ENCODE assay signal across 1 cellular context in the genomic region with DNA sequence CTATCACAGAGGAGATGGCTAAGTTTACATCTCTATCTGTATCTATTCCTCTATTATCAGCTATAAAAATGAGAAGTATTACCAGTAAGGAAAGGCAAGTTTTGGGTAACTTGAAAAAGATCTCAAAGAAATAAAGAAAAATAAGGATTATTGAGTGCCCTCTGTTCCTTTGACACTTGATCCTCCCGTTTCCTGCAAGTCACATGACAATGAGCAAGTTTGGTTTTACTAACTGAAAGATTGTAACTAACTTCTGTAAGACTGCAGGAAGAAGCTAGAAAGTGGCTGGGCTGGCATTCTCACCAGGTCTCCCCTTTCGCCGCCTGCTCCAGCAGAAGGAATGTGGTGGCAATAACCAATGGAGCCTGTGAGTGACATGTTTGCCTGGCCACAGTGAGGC.
TF ChIP-seq lines count a peak whose summit lies in the region.

No MANE protein-coding gene starts in this region.

TF ChIP-seq in GM23338, 12 proteins besides CTCF, POLR2A, EP300 and RAD21 (continued from another document):
- TF ChIP-seq REST (IDR thresholded peaks at IDR 0.05; ENCODE audit: unreplicated experiment) = no peak
